In the genomic region with DNA sequence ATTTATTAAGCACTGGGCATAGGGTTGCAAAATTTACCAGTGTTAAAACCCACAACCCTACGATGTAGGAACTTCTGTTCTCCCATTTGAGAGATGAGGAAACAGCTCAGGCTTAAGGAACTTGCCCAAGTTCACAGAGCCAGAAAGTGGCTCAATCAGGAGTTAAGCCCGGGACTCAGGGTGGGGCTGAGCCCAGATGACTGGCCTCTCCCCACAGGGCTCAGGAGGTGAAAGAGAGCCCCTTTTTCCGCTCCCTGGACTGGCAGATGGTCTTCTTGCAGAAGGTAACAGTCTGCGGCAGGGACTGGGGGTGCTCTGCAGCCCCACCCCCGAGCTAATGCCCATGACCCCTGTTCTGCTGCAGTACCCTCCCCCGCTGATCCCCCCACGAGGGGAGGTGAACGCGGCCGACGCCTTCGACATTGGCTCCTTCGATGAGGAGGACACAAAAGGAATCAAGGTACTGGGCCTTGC, we compare ENCODE assay signal across 12 cellular contexts. TPM values are rescaled to one million over a fixed set of nuclear protein-coding genes. Genes with fewer than 3 reads are reported as not detected.
DNase-seq lines count a peak whose midpoint lies in the region; ATAC-seq and TF ChIP-seq lines count a peak whose summit lies in the region.
"Had no signal": no experiment of that assay in that cellular context is flagged by ENCODE, and none has a peak within 500 bp of the region (broad histone marks: within the 10 kb centered on the region; RNA-seq: fewer than 3 reads in every experiment).

No MANE protein-coding gene starts in this region.

- H3K4me1 Mint-ChIP-seq in activated naive CD4-positive, alpha-beta T cell treated with anti-CD3 and anti-CD28 coated beads, Interleukin-2, amount 10 ng/mL, durations not matched to agents 7 days and 5 days = peaks cover 70% of the 10 kb centered on the region
- H3K4me1 Mint-ChIP-seq in T-helper 17 cell = peaks cover 39% of the 10 kb centered on the region

- H3K9me3 Mint-ChIP-seq in activated naive CD4-positive, alpha-beta T cell treated with anti-CD3 and anti-CD28 coated beads, Interleukin-2, amount 10 ng/mL, durations not matched to agents 7 days and 5 days = no peaks in the 10 kb centered on the region
- H3K9me3 Mint-ChIP-seq in activated naive CD4-positive, alpha-beta T cell treated with anti-CD3 and anti-CD28 coated beads, Interleukin-2, amount 50 U/mL, for 72 hours = no peaks in the 10 kb centered on the region

- WGBS in tibial nerve, 2 donors = 79 to 95% methylated on average over 6 to 13 of the region's 13 CpGs

- H3K27me3 Mint-ChIP-seq in activated naive CD4-positive, alpha-beta T cell treated with anti-CD3 and anti-CD28 coated beads, Interleukin-2, amount 10 ng/mL, durations not matched to agents 7 days and 5 days = peaks cover 7% of the 10 kb centered on the region
- no peaks in the 10 kb centered on the region for H3K27me3 Mint-ChIP-seq in T-helper 17 cell

- H3K27ac ChIP-seq in layer of hippocampus (ENCODE audit: low read depth, low read length) (peak overlapping the region; percentile 38), tibial nerve (peak overlapping the region in 3 of 4 donors; percentile 10 to 69 (median 46)), foreskin keratinocyte (no peak overlapping the region)
- H3K27ac ChIP-seq: uterus had no signal

- peak; percentile 17 for DNase-seq in activated naive CD4-positive, alpha-beta T cell treated with anti-CD3 and anti-CD28 coated beads, Interleukin-2, amount 10 ng/mL, durations not matched to agents 7 days and 5 days
- DNase-seq in activated naive CD4-positive, alpha-beta T cell treated with anti-CD3 and anti-CD28 coated beads, Interleukin-2, amount 50 U/mL, for 72 hours (ENCODE audit: low spot score in 2 of 2) = no peak
- DNase-seq in T-helper 17 cell = no peak
- DNase-seq in tibial nerve (ENCODE audit: low spot score in 2 of 2) = no peak
- DNase-seq in SHP77 (lab: John Stamatoyannopoulos, UW) = no peak
- no peak for DNase-seq in foreskin keratinocyte
- DNase-seq: KG1, NCI-H2107, OCI-M1, uterus had no signal

- H3K4me3 ChIP-seq in tibial nerve = no peak overlapping the region
- H3K4me3 ChIP-seq: uterus had no signal

- H3K27me3 ChIP-seq in layer of hippocampus (ENCODE audit: control insufficient read depth, insufficient read depth, low read length) (no peaks in the 10 kb centered on the region), tibial nerve (no peaks in the 10 kb centered on the region), foreskin keratinocyte (no peaks in the 10 kb centered on the region)
- H3K27me3 ChIP-seq: uterus had no signal

- H3K4me1 ChIP-seq in tibial nerve (peaks cover 0 to 57% (median 32%) of the 10 kb centered on the region in 4 donors), foreskin keratinocyte (no peaks in the 10 kb centered on the region)

- no peak overlapping the region for H3K4me3 Mint-ChIP-seq in activated naive CD4-positive, alpha-beta T cell treated with anti-CD3 and anti-CD28 coated beads, Interleukin-2, amount 10 ng/mL, durations not matched to agents 7 days and 5 days
- H3K4me3 Mint-ChIP-seq in T-helper 17 cell = no peak overlapping the region

- no peak for TF ChIP-seq CTCF in tibial nerve (IDR thresholded peaks at IDR 0.05)
- no peak for TF ChIP-seq CTCF in foreskin keratinocyte (conservative IDR thresholded peaks at IDR 0.05)

- H3K9me3 ChIP-seq in T-helper 17 cell (ENCODE audit: control insufficient read depth, low read length, poor library complexity, severe bottlenecking) (no peaks in the 10 kb centered on the region), tibial nerve (no peaks in the 10 kb centered on the region)
- H3K9me3 ChIP-seq: uterus had no signal

- no peak for TF ChIP-seq POLR2A in tibial nerve (IDR thresholded peaks at IDR 0.05)

- peaks cover 5 to 86% (median 69%) of the 10 kb centered on the region in 3 donors for H3K36me3 ChIP-seq in tibial nerve
- H3K36me3 ChIP-seq: uterus had no signal

- TF ChIP-seq EP300 in tibial nerve (IDR thresholded peaks at IDR 0.05) = peak in 1 of 2 donors; percentile 55

- H3K27ac Mint-ChIP-seq in activated naive CD4-positive, alpha-beta T cell treated with anti-CD3 and anti-CD28 coated beads, Interleukin-2, amount 10 ng/mL, durations not matched to agents 7 days and 5 days = peak overlapping the region; percentile 80
- peak overlapping the region in 1 of 2 donors; percentile 63 for H3K27ac Mint-ChIP-seq in activated naive CD4-positive, alpha-beta T cell treated with anti-CD3 and anti-CD28 coated beads, Interleukin-2, amount 50 U/mL, for 72 hours
- peak overlapping the region; percentile 79 for H3K27ac Mint-ChIP-seq in T-helper 17 cell

- CTCF ChIA-PET in activated naive CD4-positive, alpha-beta T cell treated with anti-CD3 and anti-CD28 coated beads, Interleukin-2, amount 10 ng/mL, durations not matched to agents 7 days and 5 days (lab: Charles Lee) = no interaction called here

- H3K36me3 Mint-ChIP-seq in activated naive CD4-positive, alpha-beta T cell treated with anti-CD3 and anti-CD28 coated beads, Interleukin-2, amount 10 ng/mL, durations not matched to agents 7 days and 5 days = peaks cover 59% of the 10 kb centered on the region
- H3K36me3 Mint-ChIP-seq in activated naive CD4-positive, alpha-beta T cell treated with anti-CD3 and anti-CD28 coated beads, Interleukin-2, amount 50 U/mL, for 72 hours = peaks cover 25 to 36% of the 10 kb centered on the region in 2 donors
- no peaks in the 10 kb centered on the region for H3K36me3 Mint-ChIP-seq in T-helper 17 cell (ENCODE audit: low read depth)

- ATAC-seq in activated naive CD4-positive, alpha-beta T cell treated with anti-CD3 and anti-CD28 coated beads, Interleukin-2, amount 50 U/mL, for 72 hours = no peak
- no peak for ATAC-seq in T-helper 17 cell
- ATAC-seq in HG02973 (IDR thresholded peaks at IDR 0.05; ENCODE audit: unreplicated experiment) = no peak
- ATAC-seq in foreskin keratinocyte = no peak

RNA-seq across cellular contexts. Expression of gene ANKRD13D, which starts 5.6 kb away (rescaled TPM):
- total RNA-seq in activated naive CD4-positive, alpha-beta T cell treated with anti-CD3 and anti-CD28 coated beads, Interleukin-2, amount 50 U/mL, for 72 hours = 100 to 1,000 TPM in 1 of 2 donors, 10 to 100 TPM in 1; 76.0 to 213 TPM
- total RNA-seq in T-helper 17 cell (100 to 1,000 TPM; 174 to 220 TPM), tibial nerve (100 to 1,000 TPM in 1 of 4 donors, 10 to 100 TPM in 3; 46.8 to 158 (median 69.5) TPM), foreskin keratinocyte (28.8 and 29.2 TPM in 2 replicates)
- 25.3 and 26.1 TPM in 2 replicates for polyA plus RNA-seq in foreskin keratinocyte

RNA-seq across cellular contexts. Expression of gene GRK2, which starts 17.3 kb away (rescaled TPM):
- 100 to 1,000 TPM; 289 to 376 TPM for total RNA-seq in activated naive CD4-positive, alpha-beta T cell treated with anti-CD3 and anti-CD28 coated beads, Interleukin-2, amount 50 U/mL, for 72 hours
- total RNA-seq in T-helper 17 cell = 100 to 1,000 TPM; 264 to 276 TPM
- total RNA-seq in tibial nerve = 100 to 1,000 TPM in 1 of 4 donors, 10 to 100 TPM in 3; 46.0 to 134 (median 65.4) TPM
- 34.3 and 36.5 TPM in 2 replicates for total RNA-seq in foreskin keratinocyte
- 29.2 and 31.4 TPM in 2 replicates for polyA plus RNA-seq in foreskin keratinocyte

RNA-seq across cellular contexts. Expression of gene SSH3, which starts 19.8 kb away (rescaled TPM):
- 10 to 100 TPM; 11.6 to 16.5 TPM for total RNA-seq in activated naive CD4-positive, alpha-beta T cell treated with anti-CD3 and anti-CD28 coated beads, Interleukin-2, amount 50 U/mL, for 72 hours
- total RNA-seq in T-helper 17 cell (10 to 100 TPM; 12.8 to 17.8 TPM), tibial nerve (10 to 100 TPM; 28.5 to 51.6 (median 43.1) TPM), foreskin keratinocyte (27.7 and 31.0 TPM in 2 replicates)
- 27.8 and 30.2 TPM in 2 replicates for polyA plus RNA-seq in foreskin keratinocyte
